Comparison of ENCODE assay signal across 7 cellular contexts in genomic region chr10:126683466-126683865, GRCh38. TPM values are rescaled to one million over a fixed set of nuclear protein-coding genes. Genes with fewer than 3 reads are reported as not detected.
"Had no signal": no experiment of that assay in that cellular context is flagged by ENCODE, and none has a peak within 500 bp of the region (broad histone marks: within the 10 kb centered on the region; RNA-seq: fewer than 3 reads in every experiment).

No MANE protein-coding gene starts in this region.

- ATAC-seq: GM23338, K562 had no signal

- H2AFZ ChIP-seq: GM23338 had no signal

- DNase-seq: H9, HCEC 1CT, IMR-90 had no signal

- H3K4me3 ChIP-seq: GM23338, K562 had no signal

- H3K4me2 ChIP-seq: GM23338 had no signal

RNA-seq across cellular contexts. Expression of gene C10orf90, which starts 13.0 kb away (rescaled TPM):
- total RNA-seq: H1, H9, HT-29, K562 had no signal
- polyA plus RNA-seq: K562 had no signal
